In genomic region chr9:95363051-95363841, GRCh38 we compare ENCODE assay signal across 17 cellular contexts. TPM values are rescaled to one million over a fixed set of nuclear protein-coding genes. Genes with fewer than 3 reads are reported as not detected.
A peak's percentile ranks its signal among the peaks of the same experiment; 100 is the strongest.
DNase-seq lines count a peak whose midpoint lies in the region; ATAC-seq and TF ChIP-seq lines count a peak whose summit lies in the region.
"Had no signal": no experiment of that assay in that cellular context is flagged by ENCODE, and none has a peak within 500 bp of the region (broad histone marks: within the 10 kb centered on the region; RNA-seq: fewer than 3 reads in every experiment).

No MANE protein-coding gene starts in this region.

- H2BK15ac ChIP-seq in mesendoderm (replicated peaks; ENCODE audit: low read depth) = no peak overlapping the region

- peaks cover under 1% of the 10 kb centered on the region for H3K9me3 Mint-ChIP-seq in stimulated activated memory B cell treated with anti-CD40 and anti-IgM and Interleukin-4, amounts not matched to agents 10 μg/mL and 1 μg/mL and 100 μg/mL, for 72 hours

- H3K56ac ChIP-seq in mesendoderm (ENCODE audit: low read length) = no peak overlapping the region

- H3K4me2 ChIP-seq in mesendoderm (ENCODE audit: low read length) = no peak overlapping the region
- H3K4me2 ChIP-seq: BLaER1 had no signal

- peaks cover 11% of the 10 kb centered on the region for H3K27me3 Mint-ChIP-seq in stimulated activated memory B cell treated with anti-CD40 and anti-IgM and Interleukin-4, amounts not matched to agents 10 μg/mL and 1 μg/mL and 100 μg/mL, for 72 hours

- POLR2A ChIA-PET in AG04449 (lab: Yijun Ruan, JAX) = no interaction called here

- H2BK120ac ChIP-seq in mesendoderm (ENCODE audit: low read depth, low read length) = no peak overlapping the region

- no peak overlapping the region for H3K18ac ChIP-seq in mesendoderm (ENCODE audit: low read length)

- H3K79me1 ChIP-seq in mesendoderm (ENCODE audit: low read length) = no peaks in the 10 kb centered on the region

- H3K4me1 Mint-ChIP-seq in stimulated activated memory B cell treated with anti-CD40 and anti-IgM and Interleukin-4, amounts not matched to agents 10 μg/mL and 1 μg/mL and 100 μg/mL, for 72 hours = no peaks in the 10 kb centered on the region

- peak overlapping the region; percentile 24 for H3K23ac ChIP-seq in mesendoderm (ENCODE audit: low read length)

- H3K4me3 Mint-ChIP-seq in stimulated activated memory B cell treated with anti-CD40 and anti-IgM and Interleukin-4, amounts not matched to agents 10 μg/mL and 1 μg/mL and 100 μg/mL, for 72 hours = no peak overlapping the region

- H3K79me2 ChIP-seq in mesendoderm (ENCODE audit: control insufficient read depth, insufficient read depth, low read length) = no peaks in the 10 kb centered on the region

- H3K4ac ChIP-seq in mesendoderm (ENCODE audit: low read depth, low read length) = no peak overlapping the region

- H2AK5ac ChIP-seq in mesendoderm (ENCODE audit: low read length) = no peak overlapping the region

- CTCF ChIA-PET in AG04449 (lab: Yijun Ruan, JAX) = no interaction called here

- no CpG with 5 or more reads among the region's 12 CpGs for WGBS in mesendoderm (ENCODE audit: extremely low coverage, insufficient coverage, low lambda C conversion rate)

- no peak overlapping the region for H3K9ac ChIP-seq in mesendoderm (ENCODE audit: low read length)
- H3K9ac ChIP-seq: BLaER1 had no signal

- H3K36me3 ChIP-seq in mesendoderm (ENCODE audit: control insufficient read depth, insufficient read depth, low read length) = no peaks in the 10 kb centered on the region
- H3K36me3 ChIP-seq: BLaER1 had no signal

- H3K27ac ChIP-seq in mesendoderm (ENCODE audit: low read depth, low read length) = no peak overlapping the region
- H3K27ac ChIP-seq: BLaER1, skin epidermis, testis had no signal

- DNase-seq in AG04449 (ENCODE audit: low read depth, low spot score) (peak; percentile 21), EL (peak; percentile 14), amniotic epithelial cell (ENCODE audit: low read depth) (peak; percentile 72), mesendoderm (no peak), mesenteric fat pad (ENCODE audit: low spot score) (no peak), NCI-H748 (lab: John Stamatoyannopoulos, UW; ENCODE audit: unreplicated experiment) (no peak), midbrain (lab: John Stamatoyannopoulos, UW) (no peak)
- DNase-seq: amygdala; SHP77; stimulated activated CD4-positive, alpha-beta T cell treated with anti-CD3 and anti-CD28 coated beads, Interleukin-4, amount 100 ng/mL, for 4 hours; T-helper 2 cell; testis had no signal

- TF ChIP-seq CTCF in AG04449 (IDR thresholded peaks at IDR 0.05; ENCODE audit: insufficient read depth, low read length, missing control alignments) = no peak

- peaks cover 3% of the 10 kb centered on the region for H3K4me1 ChIP-seq in mesendoderm (ENCODE audit: control insufficient read depth, low read depth, low read length)
- H3K4me1 ChIP-seq: BLaER1, testis had no signal

- H3K27ac Mint-ChIP-seq in stimulated activated memory B cell treated with anti-CD40 and anti-IgM and Interleukin-4, amounts not matched to agents 10 μg/mL and 1 μg/mL and 100 μg/mL, for 72 hours = no peak overlapping the region

- H4K8ac ChIP-seq in mesendoderm (ENCODE audit: low read depth, low read length) = no peak overlapping the region

- no peak for ATAC-seq in stimulated activated memory B cell treated with anti-CD40 and anti-IgM and Interleukin-4, amounts not matched to agents 10 μg/mL and 1 μg/mL and 100 μg/mL, for 72 hours
- ATAC-seq: activated CD4-positive, CD25-positive, alpha-beta regulatory T cell treated with anti-CD3 and anti-CD28 coated beads, Interleukin-2, amount 50 U/mL, for 24 hours; HCT116 had no signal

- H3K36me3 Mint-ChIP-seq in stimulated activated memory B cell treated with anti-CD40 and anti-IgM and Interleukin-4, amounts not matched to agents 10 μg/mL and 1 μg/mL and 100 μg/mL, for 72 hours = no peaks in the 10 kb centered on the region

- no peak overlapping the region for H3K4me3 ChIP-seq in AG04449 (ENCODE audit: low read depth, low read length)
- no peak overlapping the region for H3K4me3 ChIP-seq in mesendoderm (ENCODE audit: low read length)
- H3K4me3 ChIP-seq: BLaER1, skin epidermis, testis had no signal

- no peak overlapping the region for H4K5ac ChIP-seq in mesendoderm (ENCODE audit: low read length)

- no peak overlapping the region for H2BK5ac ChIP-seq in mesendoderm (ENCODE audit: low read length)

- no peaks in the 10 kb centered on the region for H3K27me3 ChIP-seq in mesendoderm (ENCODE audit: insufficient read depth, low read length, poor library complexity)
- H3K27me3 ChIP-seq: BLaER1, testis had no signal

RNA-seq across cellular contexts. Expression of gene FANCC, which starts 45.7 kb away (rescaled TPM):
- polyA plus RNA-seq in mesendoderm (2013, experiment 1 of 2) = 8.1 TPM
- 7.9 TPM for polyA plus RNA-seq in mesendoderm (2013, experiment 2 of 2)
- 8.8 TPM for total RNA-seq in mesenteric fat pad

Comparison
In these comparisons a context has a peak if more than half of its experiments do, and no peak if none do; other contexts are left out.
1. DNase-seq: peak in AG04449 (single experiment), EL (single experiment) and amniotic epithelial cell (single experiment); none in mesendoderm (single experiment), mesenteric fat pad (single experiment), NCI-H748 (single experiment) and midbrain (single experiment).